ENCODE assay signal across 10 cellular contexts in the genomic region with DNA sequence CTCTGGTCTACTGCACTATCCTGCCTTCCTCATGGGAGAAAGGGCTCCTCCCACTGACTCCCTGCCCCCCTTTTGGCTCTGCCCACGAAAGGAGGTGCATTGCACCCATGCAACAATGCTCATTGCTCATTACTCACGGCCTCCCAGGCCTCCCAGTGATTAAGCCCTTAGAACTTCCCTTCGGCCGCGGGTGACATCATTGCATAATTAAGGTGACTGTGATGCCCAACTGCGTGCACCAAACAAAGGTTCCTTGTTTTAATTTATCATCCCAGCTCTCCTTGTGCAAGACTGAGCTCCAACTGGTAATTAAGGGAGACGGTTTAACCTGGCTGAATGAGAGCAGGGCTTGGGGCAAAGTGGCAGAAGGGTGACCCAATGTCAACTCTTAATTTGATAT.
DNase-seq lines count a peak whose midpoint lies in the region; ATAC-seq and TF ChIP-seq lines count a peak whose summit lies in the region.
"Had no signal": no experiment of that assay in that cellular context is flagged by ENCODE, and none has a peak within 500 bp of the region (broad histone marks: within the 10 kb centered on the region; RNA-seq: fewer than 3 reads in every experiment).

No MANE protein-coding gene starts in this region.

- peak; percentile 86 for ATAC-seq in SK-N-SH treated with all-trans-retinoic acid at 6 μM for 48 hours
- no peak for ATAC-seq in HG03442 (IDR thresholded peaks at IDR 0.05; ENCODE audit: unreplicated experiment)
- ATAC-seq in GM21723 (IDR thresholded peaks at IDR 0.05; ENCODE audit: unreplicated experiment) = no peak
- no peak for ATAC-seq in HG02852 (IDR thresholded peaks at IDR 0.05; ENCODE audit: unreplicated experiment)

- peak; percentile 77 for DNase-seq in HPDE6-E6E7 (ENCODE audit: extremely low spot score)
- DNase-seq in globus pallidus (ENCODE audit: low spot score) = peak; percentile 12
- DNase-seq in stromal cell of bone marrow (ENCODE audit: low read depth) = peak; percentile 16
- DNase-seq in NCI-H187 treated with DMSO at 0.1 percent for 48 hours (lab: John Stamatoyannopoulos, UW) = no peak
- DNase-seq: cortex of kidney, NCI-H510A had no signal

TF ChIP-seq in SK-N-SH treated with all-trans-retinoic acid at 6 μM for 48 hours, 23 proteins besides CTCF, POLR2A, EP300 and RAD21:
- TF ChIP-seq, protein P1, sequence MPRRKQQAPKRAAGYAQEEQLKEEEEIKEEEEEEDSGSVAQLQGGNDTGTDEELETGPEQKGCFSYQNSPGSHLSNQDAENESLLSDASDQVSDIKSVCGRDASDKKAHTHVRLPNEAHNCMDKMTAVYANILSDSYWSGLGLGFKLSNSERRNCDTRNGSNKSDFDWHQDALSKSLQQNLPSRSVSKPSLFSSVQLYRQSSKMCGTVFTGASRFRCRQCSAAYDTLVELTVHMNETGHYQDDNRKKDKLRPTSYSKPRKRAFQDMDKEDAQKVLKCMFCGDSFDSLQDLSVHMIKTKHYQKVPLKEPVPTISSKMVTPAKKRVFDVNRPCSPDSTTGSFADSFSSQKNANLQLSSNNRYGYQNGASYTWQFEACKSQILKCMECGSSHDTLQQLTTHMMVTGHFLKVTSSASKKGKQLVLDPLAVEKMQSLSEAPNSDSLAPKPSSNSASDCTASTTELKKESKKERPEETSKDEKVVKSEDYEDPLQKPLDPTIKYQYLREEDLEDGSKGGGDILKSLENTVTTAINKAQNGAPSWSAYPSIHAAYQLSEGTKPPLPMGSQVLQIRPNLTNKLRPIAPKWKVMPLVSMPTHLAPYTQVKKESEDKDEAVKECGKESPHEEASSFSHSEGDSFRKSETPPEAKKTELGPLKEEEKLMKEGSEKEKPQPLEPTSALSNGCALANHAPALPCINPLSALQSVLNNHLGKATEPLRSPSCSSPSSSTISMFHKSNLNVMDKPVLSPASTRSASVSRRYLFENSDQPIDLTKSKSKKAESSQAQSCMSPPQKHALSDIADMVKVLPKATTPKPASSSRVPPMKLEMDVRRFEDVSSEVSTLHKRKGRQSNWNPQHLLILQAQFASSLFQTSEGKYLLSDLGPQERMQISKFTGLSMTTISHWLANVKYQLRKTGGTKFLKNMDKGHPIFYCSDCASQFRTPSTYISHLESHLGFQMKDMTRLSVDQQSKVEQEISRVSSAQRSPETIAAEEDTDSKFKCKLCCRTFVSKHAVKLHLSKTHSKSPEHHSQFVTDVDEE (CRISPR knock-in tag; IDR thresholded peaks at IDR 0.05) = no peak
- TF ChIP-seq, protein P2, sequence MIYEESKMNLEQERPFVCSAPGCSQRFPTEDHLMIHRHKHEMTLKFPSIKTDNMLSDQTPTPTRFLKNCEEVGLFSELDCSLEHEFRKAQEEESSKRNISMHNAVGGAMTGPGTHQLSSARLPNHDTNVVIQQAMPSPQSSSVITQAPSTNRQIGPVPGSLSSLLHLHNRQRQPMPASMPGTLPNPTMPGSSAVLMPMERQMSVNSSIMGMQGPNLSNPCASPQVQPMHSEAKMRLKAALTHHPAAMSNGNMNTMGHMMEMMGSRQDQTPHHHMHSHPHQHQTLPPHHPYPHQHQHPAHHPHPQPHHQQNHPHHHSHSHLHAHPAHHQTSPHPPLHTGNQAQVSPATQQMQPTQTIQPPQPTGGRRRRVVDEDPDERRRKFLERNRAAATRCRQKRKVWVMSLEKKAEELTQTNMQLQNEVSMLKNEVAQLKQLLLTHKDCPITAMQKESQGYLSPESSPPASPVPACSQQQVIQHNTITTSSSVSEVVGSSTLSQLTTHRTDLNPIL (CRISPR knock-in tag; IDR thresholded peaks at IDR 0.05; ENCODE audit: low read depth) = no peak
- TF ChIP-seq ISL1 (CRISPR knock-in tag; IDR thresholded peaks at IDR 0.05) (no peak), ZC3H10 (CRISPR knock-in tag; IDR thresholded peaks at IDR 0.05) (no peak), OSR1 (CRISPR knock-in tag; IDR thresholded peaks at IDR 0.05) (no peak), TOX (CRISPR knock-in tag; IDR thresholded peaks at IDR 0.05; ENCODE audit: borderline replicate concordance) (no peak)
